15 cellular contexts compared by ENCODE assay signal in genomic region chr17:82287013-82287848, GRCh38. TPM values are rescaled to one million over a fixed set of nuclear protein-coding genes. Genes with fewer than 3 reads are reported as not detected.
DNase-seq lines count a peak whose midpoint lies in the region; ATAC-seq and TF ChIP-seq lines count a peak whose summit lies in the region.
"Had no signal": no experiment of that assay in that cellular context is flagged by ENCODE, and none has a peak within 500 bp of the region (broad histone marks: within the 10 kb centered on the region; RNA-seq: fewer than 3 reads in every experiment).

No MANE protein-coding gene starts in this region.

- H3K36me3 ChIP-seq in HEK293 (ENCODE audit: control insufficient read depth in 2 of 2, insufficient read depth in 1 of 2, low read length in 2 of 2) (no peaks in the 10 kb centered on the region), RWPE2 (ENCODE audit: low read depth) (no peaks in the 10 kb centered on the region)
- H3K36me3 ChIP-seq: HAP-1 had no signal

- H3K36me3 Mint-ChIP-seq in stimulated activated memory B cell treated with anti-CD40 and anti-IgM and Interleukin-4, amounts not matched to agents 10 μg/mL and 1 μg/mL and 100 μg/mL, for 72 hours, result no peaks in the 10 kb centered on the region
- no peaks in the 10 kb centered on the region for H3K36me3 Mint-ChIP-seq in T-cell
- H3K36me3 Mint-ChIP-seq: activated naive CD4-positive, alpha-beta T cell treated with anti-CD3 and anti-CD28 coated beads, Interleukin-2, amount 50 U/mL, for 24 hours had no signal

- H3K4me3 ChIP-seq in HEK293 (ENCODE audit: low read depth, low read length) (no peak overlapping the region), RWPE2 (ENCODE audit: severe bottlenecking) (no peak overlapping the region), lower leg skin (ENCODE audit: low read depth, poor library complexity, severe bottlenecking) (no peak overlapping the region)

- no peaks in the 10 kb centered on the region for H3K9me3 ChIP-seq in HEK293 (ENCODE audit: control insufficient read depth, insufficient read depth, low read depth, low read length)
- H3K9me3 ChIP-seq in RWPE2 (ENCODE audit: severe bottlenecking), result no peaks in the 10 kb centered on the region

- H3K27me3 Mint-ChIP-seq in stimulated activated memory B cell treated with anti-CD40 and anti-IgM and Interleukin-4, amounts not matched to agents 10 μg/mL and 1 μg/mL and 100 μg/mL, for 72 hours, result no peaks in the 10 kb centered on the region
- H3K27me3 Mint-ChIP-seq in T-cell, result no peaks in the 10 kb centered on the region
- H3K27me3 Mint-ChIP-seq: activated CD8-positive, alpha-beta T cell treated with anti-CD3 and anti-CD28 coated beads for 36 hours; activated naive CD4-positive, alpha-beta T cell treated with anti-CD3 and anti-CD28 coated beads, Interleukin-2, amount 50 U/mL, for 24 hours; stimulated activated naive CD8-positive, alpha-beta T cell treated with anti-CD3 and anti-CD28 coated beads, Interleukin-15, amount 100 ng/mL, for 72 hours had no signal

- intact Hi-C loops in left colon (cut with DNase I, micrococcal nuclease) (no loop called here), lower leg skin (cut with DNase I; ENCODE audit: low total_unique reads) (no loop called here)

- no peaks in the 10 kb centered on the region for H3K27me3 ChIP-seq in RWPE2 (ENCODE audit: insufficient read depth, poor library complexity, severe bottlenecking)

- H3K4me1 ChIP-seq in HEK293 (ENCODE audit: control insufficient read depth, insufficient read depth, low read length), result peaks cover 16% of the 10 kb centered on the region
- peaks cover 61% of the 10 kb centered on the region for H3K4me1 ChIP-seq in RWPE2 (ENCODE audit: insufficient read depth, poor library complexity, severe bottlenecking)

- no peaks in the 10 kb centered on the region for H3K9me3 Mint-ChIP-seq in stimulated activated memory B cell treated with anti-CD40 and anti-IgM and Interleukin-4, amounts not matched to agents 10 μg/mL and 1 μg/mL and 100 μg/mL, for 72 hours
- no peaks in the 10 kb centered on the region for H3K9me3 Mint-ChIP-seq in T-cell
- H3K9me3 Mint-ChIP-seq: activated CD8-positive, alpha-beta T cell treated with anti-CD3 and anti-CD28 coated beads for 36 hours; activated naive CD4-positive, alpha-beta T cell treated with anti-CD3 and anti-CD28 coated beads, Interleukin-2, amount 50 U/mL, for 24 hours; stimulated activated naive CD8-positive, alpha-beta T cell treated with anti-CD3 and anti-CD28 coated beads, Interleukin-15, amount 100 ng/mL, for 72 hours had no signal

- no peak for TF ChIP-seq CTCF in HEK293 (tag by site-specific recombination; IDR thresholded peaks at IDR 0.05)
- TF ChIP-seq CTCF in RWPE2 (IDR thresholded peaks at IDR 0.05; ENCODE audit: poor library complexity, severe bottlenecking), result no peak
- TF ChIP-seq CTCF in lower leg skin (IDR thresholded peaks at IDR 0.05), result no peak

- DNase-seq in RWPE2 (ENCODE audit: low spot score), result no peak
- DNase-seq in left colon, result peak in 1 of 2 donors; percentile 70
- no peak for DNase-seq in GM19240 (ENCODE audit: insufficient read length, low spot score)
- no peak for DNase-seq in T-cell
- no peak for DNase-seq in lower leg skin (ENCODE audit: low spot score in 2 of 2)
- DNase-seq: activated CD8-positive, alpha-beta T cell treated with anti-CD3 and anti-CD28 coated beads for 36 hours; NCI-H1930; occipital lobe; stimulated activated CD4-positive, alpha-beta T cell treated with anti-CD3 and anti-CD28 coated beads, Interleukin-2, amount 100 ng/mL, for 48 hours; stimulated activated naive CD8-positive, alpha-beta T cell treated with anti-CD3 and anti-CD28 coated beads, Interleukin-15, amount 100 ng/mL, for 72 hours had no signal

- 86 to 87% methylated on average over 8 of the region's 8 CpGs for WGBS in lower leg skin, 2 donors

- POLR2A ChIA-PET in HEK293 (lab: Yijun Ruan, JAX) (interaction anchor here (0.9 kb wide), 1 partner anchor 14 kb away, joined by 3 read pairs; the partner anchor contains the start of gene CSNK1D), T-cell (lab: Charles Lee) (no interaction called here)

- H3K4me1 Mint-ChIP-seq in stimulated activated memory B cell treated with anti-CD40 and anti-IgM and Interleukin-4, amounts not matched to agents 10 μg/mL and 1 μg/mL and 100 μg/mL, for 72 hours, result peaks cover 32% of the 10 kb centered on the region
- peaks cover 6 to 14% (median 11%) of the 10 kb centered on the region in 3 donors for H3K4me1 Mint-ChIP-seq in T-cell

- TF ChIP-seq POLR2A in lower leg skin (IDR thresholded peaks at IDR 0.05), result no peak

- peak overlapping the region; percentile 93 for H3K27ac ChIP-seq in HEK293 (ENCODE audit: extremely low read depth, low read depth, low read length)
- peak overlapping the region; percentile 99 for H3K27ac ChIP-seq in RWPE2 (ENCODE audit: poor library complexity, severe bottlenecking)

- ATAC-seq in RWPE2 (ENCODE audit: low read depth) (no peak), left colon (peak; percentile 60), T-cell (replicated peaks in 1 of 4) (no peak)
- peak; percentile 67 for ATAC-seq in stimulated activated memory B cell treated with anti-CD40 and anti-IgM and Interleukin-4, amounts not matched to agents 10 μg/mL and 1 μg/mL and 100 μg/mL, for 72 hours
- ATAC-seq: activated CD8-positive, alpha-beta T cell treated with anti-CD3 and anti-CD28 coated beads for 36 hours; stimulated activated naive CD8-positive, alpha-beta T cell treated with anti-CD3 and anti-CD28 coated beads, Interleukin-15, amount 100 ng/mL, for 72 hours had no signal

- CTCF ChIA-PET in HEK293 (lab: Yijun Ruan, JAX), result interaction anchor here (0.6 to 1.2 kb wide), 2 partner anchors 23 to 51 kb away, joined by 4 to 5 read pairs; no protein-coding TSS in a partner anchor
- CTCF ChIA-PET in T-cell (lab: Charles Lee), result no interaction called here

- H3K4me3 Mint-ChIP-seq in stimulated activated memory B cell treated with anti-CD40 and anti-IgM and Interleukin-4, amounts not matched to agents 10 μg/mL and 1 μg/mL and 100 μg/mL, for 72 hours, result no peak overlapping the region
- no peak overlapping the region for H3K4me3 Mint-ChIP-seq in T-cell
- H3K4me3 Mint-ChIP-seq: activated CD8-positive, alpha-beta T cell treated with anti-CD3 and anti-CD28 coated beads for 36 hours; stimulated activated naive CD8-positive, alpha-beta T cell treated with anti-CD3 and anti-CD28 coated beads, Interleukin-15, amount 100 ng/mL, for 72 hours had no signal

- no peak overlapping the region for H3K27ac Mint-ChIP-seq in stimulated activated memory B cell treated with anti-CD40 and anti-IgM and Interleukin-4, amounts not matched to agents 10 μg/mL and 1 μg/mL and 100 μg/mL, for 72 hours
- H3K27ac Mint-ChIP-seq in T-cell, result no peak overlapping the region
- H3K27ac Mint-ChIP-seq: activated CD8-positive, alpha-beta T cell treated with anti-CD3 and anti-CD28 coated beads for 36 hours had no signal

TF ChIP-seq in HEK293, 187 proteins besides CTCF, POLR2A, EP300 and RAD21:
- TF ChIP-seq ZNF302 (tag by site-specific recombination; IDR thresholded peaks at IDR 0.05; ENCODE audit: low read depth) (no peak), ZNF558 (tag by site-specific recombination; IDR thresholded peaks at IDR 0.05) (peak; percentile 46; the same call in 1 of the 2 replicates), TRIM28 (IDR thresholded peaks at IDR 0.05; ENCODE audit: borderline replicate concordance, low read length) (0 out of 2 replicates have a peak, but pooled peaks have one; percentile 20), SETDB1 (IDR thresholded peaks at IDR 0.05; ENCODE audit: insufficient read length, low read length) (peak; percentile 96), ZNF416 (tag by site-specific recombination; IDR thresholded peaks at IDR 0.05) (no peak)

RNA-seq across cellular contexts. Expression of gene CSNK1D, which starts 13.7 kb away (rescaled TPM):
- total RNA-seq in left colon, result 100 to 1,000 TPM; 165 to 166 TPM
- total RNA-seq in T-cell, result 100 to 1,000 TPM; 177 to 273 (median 194) TPM
- total RNA-seq in lower leg skin, result 10 to 100 TPM; 46.0 to 88.4 (median 56.4) TPM

RNA-seq across cellular contexts. Expression of gene CD7, which starts 30.2 kb away (rescaled TPM):
- total RNA-seq in left colon, result 10 to 100 TPM in 1 of 2 donors, 1 to 10 TPM in 1; 5.2 to 10.0 TPM
- 100 to 1,000 TPM; 104 to 265 (median 135) TPM for total RNA-seq in T-cell
- total RNA-seq in lower leg skin, result under 1 TPM in 2 of 4 donors, not detected in 2; 0.45 to 0.99 TPM
- total RNA-seq: fibroblast of villous mesenchyme, occipital lobe had no signal

RNA-seq across cellular contexts. Expression of gene SECTM1, which starts 46.3 kb away (rescaled TPM):
- total RNA-seq in left colon, result 100 to 1,000 TPM in 1 of 2 donors, 10 to 100 TPM in 1; 78.5 to 127 TPM
- total RNA-seq in T-cell, result 1 to 10 TPM; 1.3 to 5.1 (median 4.4) TPM
- total RNA-seq in lower leg skin, result 10 to 100 TPM; 12.4 to 16.3 (median 14.5) TPM

RNA-seq across cellular contexts. Expression of gene SLC16A3, which starts 58.4 kb away (rescaled TPM):
- total RNA-seq in left colon (100 to 1,000 TPM; 112 to 168 TPM), T-cell (10 to 100 TPM; 31.9 to 47.3 (median 40.9) TPM), lower leg skin (10 to 100 TPM; 10.0 to 18.5 (median 15.2) TPM)

Comparison
In these comparisons a context has a peak if more than half of its experiments do, and no peak if none do; other contexts are left out.
1. ATAC-seq: peak in left colon (single experiment) and stimulated activated memory B cell treated with anti-CD40 and anti-IgM and Interleukin-4, amounts not matched to agents 10 μg/mL and 1 μg/mL and 100 μg/mL, for 72 hours (single experiment); none in RWPE2 (single experiment) and T-cell (0 of 4).
2. RNA of gene CD7, which starts 30.2 kb away (total RNA-seq): 104 to 265 TPM in T-cell; 5.2 to 10.0 TPM in left colon and 0.45 to 0.99 TPM in lower leg skin; every median in the first group is over 4 times any median in the second.
3. RNA of gene SECTM1, which starts 46.3 kb away (total RNA-seq): 78.5 to 127 TPM in left colon; 12.4 to 16.3 TPM in lower leg skin and 1.3 to 5.1 TPM in T-cell; every median in the first group is over 4 times any median in the second.